Comparison of ENCODE assay signal across 8 cellular contexts in genomic region chr20:4038047-4038459, GRCh38. TPM values are rescaled to one million over a fixed set of nuclear protein-coding genes. Genes with fewer than 3 reads are reported as not detected.
DNase-seq lines count a peak whose midpoint lies in the region; ATAC-seq and TF ChIP-seq lines count a peak whose summit lies in the region.

No MANE protein-coding gene starts in this region.

- no peak overlapping the region for H2BK15ac ChIP-seq in neuronal stem cell (ENCODE audit: low read length)

- ATAC-seq in GM18511 (IDR thresholded peaks at IDR 0.05; ENCODE audit: unreplicated experiment), result peak; percentile 100
- ATAC-seq in HG02798 (IDR thresholded peaks at IDR 0.05; ENCODE audit: poor library complexity, unreplicated experiment), result peak; percentile 90

- H3K4ac ChIP-seq in neuronal stem cell (ENCODE audit: low read length), result no peak overlapping the region

- H3K4me1 ChIP-seq in neuronal stem cell (ENCODE audit: control insufficient read depth in 2 of 2, insufficient read depth in 1 of 2, low read depth in 1 of 2, low read length in 2 of 2) (peaks cover 2 to 8% of the 10 kb centered on the region in 2 donors), transverse colon (peaks cover 5 to 32% (median 11%) of the 10 kb centered on the region in 4 donors)

- TF ChIP-seq EP300 in transverse colon (IDR thresholded peaks at IDR 0.05; ENCODE audit: low read depth), result no peak

- H2BK12ac ChIP-seq in neuronal stem cell (ENCODE audit: low read length), result no peak overlapping the region

- H3K36me3 ChIP-seq in neuronal stem cell (replicated peaks in 1 of 2; ENCODE audit: control insufficient read depth in 2 of 2, insufficient read depth in 2 of 2, low read length in 2 of 2), result no peaks in the 10 kb centered on the region
- H3K36me3 ChIP-seq in transverse colon, result no peaks in the 10 kb centered on the region

- H3K14ac ChIP-seq in neuronal stem cell (ENCODE audit: low read length), result no peak overlapping the region

- H4K91ac ChIP-seq in neuronal stem cell (ENCODE audit: low read depth, low read length, poor library complexity), result no peak overlapping the region

- H3K18ac ChIP-seq in neuronal stem cell (ENCODE audit: low read length), result no peak overlapping the region

- H3K27me3 Mint-ChIP-seq in activated CD4-positive, alpha-beta memory T cell treated with anti-CD3 and anti-CD28 coated beads, Interleukin-2, amount 10 ng/mL, durations not matched to agents 7 days and 5 days, result no peaks in the 10 kb centered on the region

- H3K36me3 Mint-ChIP-seq in activated CD4-positive, alpha-beta memory T cell treated with anti-CD3 and anti-CD28 coated beads, Interleukin-2, amount 10 ng/mL, durations not matched to agents 7 days and 5 days (ENCODE audit: low read depth), result peaks cover 2% of the 10 kb centered on the region

- DNase-seq in NCI-H2196 treated with DMSO at 0.1 percent for 48 hours (lab: John Stamatoyannopoulos, UW; ENCODE audit: unreplicated experiment) (peak; percentile 69), epithelial cell of esophagus (ENCODE audit: low read depth) (peak; percentile 58), neuronal stem cell (ENCODE audit: low spot score) (no peak), transverse colon (peak; percentile 67), NCI-H446 (lab: John Stamatoyannopoulos, UW) (no peak)
- peak; percentile 92 for DNase-seq in activated CD4-positive, alpha-beta memory T cell treated with anti-CD3 and anti-CD28 coated beads, Interleukin-2, amount 10 ng/mL, durations not matched to agents 7 days and 5 days

- in situ Hi-C loops in transverse colon (cut with MboI; ENCODE audit: low pct_ligation_motif_present in 1 of 4, low pct_unique_long_range_greater_than_20kb in 1 of 4, low sequenced_read_pairs in 3 of 4), result no loop called here

- H3K9me3 Mint-ChIP-seq in activated CD4-positive, alpha-beta memory T cell treated with anti-CD3 and anti-CD28 coated beads, Interleukin-2, amount 10 ng/mL, durations not matched to agents 7 days and 5 days, result peaks cover 3% of the 10 kb centered on the region

- no peak overlapping the region for H3K4me3 ChIP-seq in epithelial cell of esophagus (ENCODE audit: low read length)
- no peak overlapping the region for H3K4me3 ChIP-seq in neuronal stem cell (ENCODE audit: low read length in 2 of 2)
- H3K4me3 ChIP-seq in transverse colon, result no peak overlapping the region

- no peak overlapping the region for H3K23ac ChIP-seq in neuronal stem cell (ENCODE audit: low read depth, low read length, poor library complexity)

- WGBS in neuronal stem cell (ENCODE audit: extremely low coverage in 2 of 2, insufficient read length in 2 of 2, insufficient replicate concordance in 1 of 2), 2 donors, result no CpG with 5 or more reads among the region's 8 CpGs
- WGBS in transverse colon (ENCODE audit: low coverage in 1 of 2), 2 donors, result 13 to 21% methylated on average over 6 to 8 of the region's 8 CpGs

- H2AFZ ChIP-seq in neuronal stem cell (ENCODE audit: low read length), result peak overlapping the region; percentile 88

- no peak overlapping the region for H3K9ac ChIP-seq in neuronal stem cell (ENCODE audit: low read depth, low read length, poor library complexity)

- CTCF ChIA-PET in activated CD4-positive, alpha-beta memory T cell treated with anti-CD3 and anti-CD28 coated beads, Interleukin-2, amount 10 ng/mL, durations not matched to agents 7 days and 5 days (lab: Charles Lee), result interaction anchor here (0.6 to 1.5 kb wide), 3 partner anchors 16 to 47 kb away, joined by 3 to 4 read pairs (median 3); no protein-coding TSS in a partner anchor

- no peak overlapping the region for H2BK5ac ChIP-seq in neuronal stem cell (ENCODE audit: low read length)

- no peaks in the 10 kb centered on the region for H3K79me1 ChIP-seq in neuronal stem cell (ENCODE audit: low read depth, low read length)

- intact Hi-C loops in transverse colon (cut with DNase I; ENCODE audit: low total_unique reads), result no loop called here

- H3K9me3 ChIP-seq in neuronal stem cell (replicated peaks in 1 of 2; ENCODE audit: control insufficient read depth in 2 of 2, insufficient read depth in 1 of 2, low read depth in 1 of 2, low read length in 2 of 2) (peaks cover 3 to 4% of the 10 kb centered on the region in 2 donors), transverse colon (no peaks in the 10 kb centered on the region)

- no peak overlapping the region for H3K27ac ChIP-seq in neuronal stem cell (replicated peaks; ENCODE audit: low read length)
- peak overlapping the region in 3 of 4 donors; percentile 38 to 42 (median 39) for H3K27ac ChIP-seq in transverse colon

- H3K27ac Mint-ChIP-seq in activated CD4-positive, alpha-beta memory T cell treated with anti-CD3 and anti-CD28 coated beads, Interleukin-2, amount 10 ng/mL, durations not matched to agents 7 days and 5 days, result peak overlapping the region; percentile 95

- H4K8ac ChIP-seq in neuronal stem cell (ENCODE audit: low read depth, low read length), result no peak overlapping the region

- TF ChIP-seq POLR2A in transverse colon (IDR thresholded peaks at IDR 0.05), result no peak

- H3K27me3 ChIP-seq in neuronal stem cell (ENCODE audit: control insufficient read depth in 3 of 3, insufficient read depth in 3 of 3, low read depth in 1 of 3, low read length in 3 of 3) (no peaks in the 10 kb centered on the region), transverse colon (peaks cover 6% of the 10 kb centered on the region)

- H3K4me2 ChIP-seq in neuronal stem cell (ENCODE audit: insufficient read depth, low read length, poor library complexity, severe bottlenecking), result no peak overlapping the region

- peaks cover 29% of the 10 kb centered on the region for H3K4me1 Mint-ChIP-seq in activated CD4-positive, alpha-beta memory T cell treated with anti-CD3 and anti-CD28 coated beads, Interleukin-2, amount 10 ng/mL, durations not matched to agents 7 days and 5 days

- POLR2A ChIA-PET in activated CD4-positive, alpha-beta memory T cell treated with anti-CD3 and anti-CD28 coated beads, Interleukin-2, amount 10 ng/mL, durations not matched to agents 7 days and 5 days (lab: Charles Lee), result interaction anchor here (0.7 to 1.7 kb wide), 11 partner anchors 15 to 131 kb away, joined by 3 to 20 read pairs (median 3); no protein-coding TSS in a partner anchor

- TF ChIP-seq CTCF in epithelial cell of esophagus (IDR thresholded peaks at IDR 0.05; ENCODE audit: insufficient read depth, low read depth, low read length, missing control alignments) (no peak), transverse colon (IDR thresholded peaks at IDR 0.05) (no peak)

- peak overlapping the region; percentile 74 for H3K4me3 Mint-ChIP-seq in activated CD4-positive, alpha-beta memory T cell treated with anti-CD3 and anti-CD28 coated beads, Interleukin-2, amount 10 ng/mL, durations not matched to agents 7 days and 5 days

- no peak overlapping the region for H2AK5ac ChIP-seq in neuronal stem cell (ENCODE audit: low read depth, low read length)

- H2BK120ac ChIP-seq in neuronal stem cell (ENCODE audit: low read depth, low read length), result no peak overlapping the region

RNA-seq across cellular contexts. Expression of gene RNF24, which starts 22.7 kb away (rescaled TPM):
- 10 to 100 TPM; 15.9 to 18.8 TPM for total RNA-seq in activated CD4-positive, alpha-beta memory T cell treated with anti-CD3 and anti-CD28 coated beads, Interleukin-2, amount 10 ng/mL, durations not matched to agents 7 days and 5 days
- 13.0 TPM for polyA plus RNA-seq in neuronal stem cell (2013, experiment 1 of 2)
- polyA plus RNA-seq in neuronal stem cell (2013, experiment 2 of 2), result 14.3 TPM
- 1 to 10 TPM; 3.4 to 4.9 (median 3.9) TPM for total RNA-seq in transverse colon

Comparison
In these comparisons a context has a peak if more than half of its experiments do, and no peak if none do; other contexts are left out.
1. DNase-seq: peak in NCI-H2196 treated with DMSO at 0.1 percent for 48 hours (single experiment), activated CD4-positive, alpha-beta memory T cell treated with anti-CD3 and anti-CD28 coated beads, Interleukin-2, amount 10 ng/mL, durations not matched to agents 7 days and 5 days (single experiment), epithelial cell of esophagus (single experiment) and transverse colon (single experiment); none in neuronal stem cell (single experiment) and NCI-H446 (0 of 2).